Comparison of ENCODE assay signal across 11 cellular contexts in genomic region chr22:19760652-19761002, GRCh38. TPM values are rescaled to one million over a fixed set of nuclear protein-coding genes. Genes with fewer than 3 reads are reported as not detected.
DNase-seq lines count a peak whose midpoint lies in the region; ATAC-seq and TF ChIP-seq lines count a peak whose summit lies in the region.
"Had no signal": no experiment of that assay in that cellular context is flagged by ENCODE, and none has a peak within 500 bp of the region (broad histone marks: within the 10 kb centered on the region; RNA-seq: fewer than 3 reads in every experiment).

TBX1 (plus strand) TSS chr22:19760778; CDS start chr22:19760844, 66 bp downstream.

- H3K79me2 ChIP-seq in osteoblast (ENCODE audit: insufficient read depth, low read length) = no peaks in the 10 kb centered on the region

- peak within 1 kb of the TSS; percentile 86 for H3K27ac ChIP-seq in C4-2B
- no peak within 1 kb of the TSS for H3K27ac ChIP-seq in HUES64 (ENCODE audit: low read depth, low read length)
- H3K27ac ChIP-seq in osteoblast (ENCODE audit: low read depth, low read length) = no peak within 1 kb of the TSS
- H3K27ac ChIP-seq in tibial artery = no peak within 1 kb of the TSS

- H3K27me3 ChIP-seq in HUES64 (ENCODE audit: insufficient read depth, low read length) (peaks cover 98% of the 10 kb centered on the region), osteoblast (ENCODE audit: insufficient read depth, low read length) (peaks cover 66% of the 10 kb centered on the region), tibial artery (peaks cover 4 to 91% of the 10 kb centered on the region in 2 donors)

- peak within 1 kb of the TSS; percentile 57 for H3K4me3 Mint-ChIP-seq in chondrocyte (ENCODE audit: unreplicated experiment)

- no peak for ATAC-seq in HG03571 (IDR thresholded peaks at IDR 0.05; ENCODE audit: unreplicated experiment)
- ATAC-seq in esophagus mucosa = no peak
- no peak for ATAC-seq in HG03045 (IDR thresholded peaks at IDR 0.05; ENCODE audit: unreplicated experiment)
- ATAC-seq: HCT116 had no signal

- H3K4me2 ChIP-seq in osteoblast (ENCODE audit: insufficient read depth, low read length) = peak within 1 kb of the TSS; percentile 36

- intact Hi-C loops in tibial artery (cut with DNase I; ENCODE audit: low total_unique reads) = no loop called here

- no peak within 1 kb of the TSS for H3K9ac ChIP-seq in HUES64 (ENCODE audit: low read depth, low read length)

- TF ChIP-seq CTCF in C4-2B (conservative IDR thresholded peaks at IDR 0.05) = no peak
- TF ChIP-seq CTCF in chondrocyte (IDR thresholded peaks at IDR 0.05) = no peak
- TF ChIP-seq CTCF in osteoblast (IDR thresholded peaks at IDR 0.05; ENCODE audit: extremely low read depth, low read depth, low read length) = no peak
- no peak for TF ChIP-seq CTCF in tibial artery (IDR thresholded peaks at IDR 0.05)

- H3K36me3 Mint-ChIP-seq in chondrocyte (ENCODE audit: low read depth) = no peaks in the 10 kb centered on the region

- H3K36me3 ChIP-seq in HUES64 (ENCODE audit: insufficient read depth, low read length) = no peaks in the 10 kb centered on the region
- no peaks in the 10 kb centered on the region for H3K36me3 ChIP-seq in osteoblast (ENCODE audit: insufficient read depth, low read length)
- H3K36me3 ChIP-seq in tibial artery = no peaks in the 10 kb centered on the region

- H3K27me3 Mint-ChIP-seq in chondrocyte (ENCODE audit: low read depth) = peaks cover 31% of the 10 kb centered on the region

- DNase-seq in chondrocyte (ENCODE audit: low spot score) (no peak), osteoblast (ENCODE audit: insufficient read length, low spot score, missing footprints) (no peak), tibial artery (no peak)
- DNase-seq: T-helper 9 cell had no signal

- no peaks in the 10 kb centered on the region for H4K20me1 ChIP-seq in osteoblast (ENCODE audit: insufficient read depth, low read length)

- no peaks in the 10 kb centered on the region for H3K9me3 Mint-ChIP-seq in chondrocyte (ENCODE audit: low read depth)

- WGBS in HUES64 = under 1% methylated on average over 56 of the region's 56 CpGs

- H2AFZ ChIP-seq in osteoblast (ENCODE audit: low read length) = no peak within 1 kb of the TSS

- H3K4me1 Mint-ChIP-seq in chondrocyte (ENCODE audit: low read depth) = peaks cover 24% of the 10 kb centered on the region

- H3K4me3 ChIP-seq in HUES64 (ENCODE audit: low read length) = peak within 1 kb of the TSS; percentile 29
- no peak within 1 kb of the TSS for H3K4me3 ChIP-seq in osteoblast (ENCODE audit: insufficient read depth, low read length)
- H3K4me3 ChIP-seq in tibial artery = peak within 1 kb of the TSS in 1 of 2 donors; percentile 39
- H3K4me3 ChIP-seq: lung had no signal

- H3K9me3 ChIP-seq in HUES64 (ENCODE audit: insufficient read depth, low read depth, low read length) = no peaks in the 10 kb centered on the region
- no peaks in the 10 kb centered on the region for H3K9me3 ChIP-seq in osteoblast (ENCODE audit: low read depth, low read length)
- no peaks in the 10 kb centered on the region for H3K9me3 ChIP-seq in tibial artery

- no peak within 1 kb of the TSS for H3K27ac Mint-ChIP-seq in chondrocyte (ENCODE audit: unreplicated experiment)

- H3K4me1 ChIP-seq in HUES64 (ENCODE audit: insufficient read depth, low read length) (peaks cover 20% of the 10 kb centered on the region), osteoblast (ENCODE audit: insufficient read depth, low read length) (no peaks in the 10 kb centered on the region), tibial artery (peaks cover 0 to 37% (median 28%) of the 10 kb centered on the region in 4 donors)

RNA-seq across cellular contexts. Expression of gene TBX1, which starts in this region (rescaled TPM):
- 1.6 TPM for polyA plus RNA-seq in HUES64 (2013, experiment 1 of 2)
- 5.1 TPM for polyA plus RNA-seq in HUES64 (2013, experiment 2 of 2)
- 0.28 to 20.8 TPM in 2 of 3 replicates, not detected in the other for total RNA-seq in chondrocyte
- under 0.01 TPM in 1 of 2 replicates, not detected in the other for total RNA-seq in osteoblast
- 1.1 TPM for total RNA-seq in esophagus mucosa
